Comparison of ENCODE assay signal across 16 cellular contexts in genomic region chr17:78675316-78675616, GRCh38.
DNase-seq lines count a peak whose midpoint lies in the region; ATAC-seq and TF ChIP-seq lines count a peak whose summit lies in the region.
"Had no signal": no experiment of that assay in that cellular context is flagged by ENCODE, and none has a peak within 500 bp of the region (broad histone marks: within the 10 kb centered on the region; RNA-seq: fewer than 3 reads in every experiment).

No MANE protein-coding gene starts in this region.

- no peak for ATAC-seq in CD4-positive, alpha-beta T cell (ENCODE audit: poor library complexity)
- no peak for ATAC-seq in sciatic nerve
- ATAC-seq in HG03039 (IDR thresholded peaks at IDR 0.05; ENCODE audit: unreplicated experiment) = no peak

- intact Hi-C loops in CD4-positive, alpha-beta T cell (cut with DNase I, micrococcal nuclease) = no loop called here
- intact Hi-C loops in sciatic nerve (cut with DNase I) = no loop called here

- peak in 1 of 10 experiments; percentile 15 for DNase-seq in CD4-positive, alpha-beta T cell
- no peak for DNase-seq in NT2/D1 (ENCODE audit: low read depth, low spot score)
- DNase-seq in coronary artery (ENCODE audit: low spot score) = peak; percentile 54
- peak; percentile 49 for DNase-seq in sciatic nerve (ENCODE audit: low spot score)
- no peak for DNase-seq in GM19240 (ENCODE audit: insufficient read length, low spot score)
- no peak for DNase-seq in SW 1271 (lab: John Stamatoyannopoulos, UW)
- DNase-seq: DMS153, EL, Karpas-422, MG63, NCI-H2107, NCI-H226, NCI-H526 treated with DMSO at 0.1 percent for 48 hours had no signal

- H3K9me3 ChIP-seq in CD4-positive, alpha-beta T cell (ENCODE audit: control insufficient read depth, low read length) = no peaks in the 10 kb centered on the region
- H3K9me3 ChIP-seq in NT2/D1 (ENCODE audit: insufficient read depth, low read length) = peaks cover 6% of the 10 kb centered on the region; the same call in 1 of the 2 replicates
- H3K9me3 ChIP-seq: MG63, SJSA1 had no signal

- H3K4me3 Mint-ChIP-seq in CD4-positive, alpha-beta T cell = no peak overlapping the region

- H3K4me1 ChIP-seq in NT2/D1 (ENCODE audit: insufficient read depth, insufficient read length) = peaks cover 6% of the 10 kb centered on the region

- H3K36me3 Mint-ChIP-seq in CD4-positive, alpha-beta T cell (ENCODE audit: low read depth) = peaks cover 100% of the 10 kb centered on the region

- peaks cover 18% of the 10 kb centered on the region for H3K4me1 Mint-ChIP-seq in CD4-positive, alpha-beta T cell (ENCODE audit: low read depth)

- peak overlapping the region; percentile 73 for H3K27ac Mint-ChIP-seq in CD4-positive, alpha-beta T cell

- CTCF ChIA-PET in CD4-positive, alpha-beta T cell (lab: Charles Lee) = no interaction called here

- H3K27me3 ChIP-seq in CD4-positive, alpha-beta T cell (ENCODE audit: control insufficient read depth, insufficient read depth, low read length) = no peaks in the 10 kb centered on the region
- no peaks in the 10 kb centered on the region for H3K27me3 ChIP-seq in NT2/D1 (ENCODE audit: insufficient read depth, insufficient read length)
- H3K27me3 ChIP-seq: MG63, SJSA1 had no signal

- H3K4me3 ChIP-seq in NT2/D1 (ENCODE audit: insufficient read length, low read depth) (no peak overlapping the region), coronary artery (no peak overlapping the region)
- H3K4me3 ChIP-seq: MG63, SJSA1 had no signal

- H3K9me3 Mint-ChIP-seq in CD4-positive, alpha-beta T cell = no peaks in the 10 kb centered on the region

- H3K27me3 Mint-ChIP-seq in CD4-positive, alpha-beta T cell = no peaks in the 10 kb centered on the region

- POLR2A ChIA-PET in CD4-positive, alpha-beta T cell (lab: Charles Lee) = interaction anchor here (2.0 kb wide), 1 partner anchor 10 kb away, joined by 7 read pairs; no protein-coding TSS in a partner anchor

- no peak for TF ChIP-seq CTCF in CD4-positive, alpha-beta T cell (IDR thresholded peaks at IDR 0.05)
- no peak for TF ChIP-seq CTCF in coronary artery (IDR thresholded peaks at IDR 0.05)

- peaks cover 33% of the 10 kb centered on the region for H3K36me3 ChIP-seq in NT2/D1 (ENCODE audit: insufficient read depth, insufficient read length, low read length)

- no peak overlapping the region for H3K27ac ChIP-seq in CD4-positive, alpha-beta T cell (ENCODE audit: low read depth, low read length)
- no peak overlapping the region for H3K27ac ChIP-seq in coronary artery
- H3K27ac ChIP-seq: C4-2B, SJSA1 had no signal

- H3K9ac ChIP-seq in NT2/D1 (ENCODE audit: insufficient read length, low read depth) = peak overlapping the region; percentile 23

Comparison
In these comparisons a context has a peak if more than half of its experiments do, and no peak if none do; other contexts are left out.
1. DNase-seq: peak in coronary artery (single experiment) and sciatic nerve (single experiment); none in NT2/D1 (single experiment), GM19240 (single experiment) and SW 1271 (0 of 2).